ENCODE assay signal across 18 cellular contexts in the genomic region with DNA sequence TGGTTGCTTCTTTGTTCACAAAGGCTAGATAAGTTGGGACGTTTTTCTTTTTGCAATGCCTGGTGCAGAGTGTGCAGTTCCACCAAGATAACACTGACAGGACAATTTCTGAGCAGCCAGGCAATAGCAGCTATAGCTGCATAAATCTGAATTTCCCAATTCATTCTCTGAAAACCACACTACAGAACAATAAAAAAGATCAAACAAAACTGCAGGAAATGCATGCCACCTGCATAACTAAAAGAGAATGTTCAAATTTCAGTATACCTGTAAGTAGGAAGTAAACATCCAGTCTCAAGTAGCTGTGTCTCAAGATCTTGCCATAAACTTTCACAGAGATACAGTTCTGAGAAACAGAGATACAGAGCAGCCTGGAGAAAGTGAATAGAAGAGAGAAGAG.
"Had no signal": no experiment of that assay in that cellular context is flagged by ENCODE, and none has a peak within 500 bp of the region (broad histone marks: within the 10 kb centered on the region; RNA-seq: fewer than 3 reads in every experiment).

No MANE protein-coding gene starts in this region.

- DNase-seq: activated CD4-positive, alpha-beta T cell treated with anti-CD3 and anti-CD28 coated beads, Interleukin-2, amount 50 U/mL, for 4 hours; activated effector memory CD4-positive, alpha-beta T cell treated with anti-CD3 and anti-CD28 coated beads, Interleukin-2, amount 50 U/mL, for 16 hours; activated T-cell treated with anti-CD3 and anti-CD28 coated beads, Interleukin-2, amount 50 U/mL, for 1 hour; cerebellar nuclear complex; cortex of kidney; erythroblast; head of caudate nucleus; left lung; occipital lobe; SK-N-SH; stimulated activated naive B cell treated with anti-CD40 and anti-IgM and Interleukin-4, amounts not matched to agents 10 μg/mL and 1 μg/mL and 100 μg/mL, for 72 hours had no signal

- H3K4me3 Mint-ChIP-seq: mesothelial cell of epicardium; stimulated activated naive B cell treated with anti-CD40 and anti-IgM and Interleukin-4, amounts not matched to agents 10 μg/mL and 1 μg/mL and 100 μg/mL, for 72 hours had no signal

- FAIRE-seq: endometrium, frontal cortex, keratinocyte had no signal

- H3K9me2 ChIP-seq: SK-N-SH had no signal

- H3K9me3 ChIP-seq: ascending aorta, left lung, thoracic aorta had no signal

- H3K4me1 Mint-ChIP-seq: stimulated activated naive B cell treated with anti-CD40 and anti-IgM and Interleukin-4, amounts not matched to agents 10 μg/mL and 1 μg/mL and 100 μg/mL, for 72 hours had no signal

- H3K36me3 ChIP-seq: ascending aorta, left lung, thoracic aorta had no signal

- H3K4me3 ChIP-seq: ascending aorta, left lung, thoracic aorta had no signal

- H3K4me2 ChIP-seq: SK-N-SH had no signal

- ATAC-seq: left lung; stimulated activated naive B cell treated with anti-CD40 and anti-IgM and Interleukin-4, amounts not matched to agents 10 μg/mL and 1 μg/mL and 100 μg/mL, for 72 hours had no signal

- H3K27me3 ChIP-seq: ascending aorta, left lung had no signal

- H3K36me3 Mint-ChIP-seq: mesothelial cell of epicardium; stimulated activated naive B cell treated with anti-CD40 and anti-IgM and Interleukin-4, amounts not matched to agents 10 μg/mL and 1 μg/mL and 100 μg/mL, for 72 hours had no signal

- H3K27ac ChIP-seq: ascending aorta, left lung, thoracic aorta had no signal

- H3K27ac Mint-ChIP-seq: mesothelial cell of epicardium; progenitor cell of endocrine pancreas; stimulated activated naive B cell treated with anti-CD40 and anti-IgM and Interleukin-4, amounts not matched to agents 10 μg/mL and 1 μg/mL and 100 μg/mL, for 72 hours had no signal
